In the genomic region with DNA sequence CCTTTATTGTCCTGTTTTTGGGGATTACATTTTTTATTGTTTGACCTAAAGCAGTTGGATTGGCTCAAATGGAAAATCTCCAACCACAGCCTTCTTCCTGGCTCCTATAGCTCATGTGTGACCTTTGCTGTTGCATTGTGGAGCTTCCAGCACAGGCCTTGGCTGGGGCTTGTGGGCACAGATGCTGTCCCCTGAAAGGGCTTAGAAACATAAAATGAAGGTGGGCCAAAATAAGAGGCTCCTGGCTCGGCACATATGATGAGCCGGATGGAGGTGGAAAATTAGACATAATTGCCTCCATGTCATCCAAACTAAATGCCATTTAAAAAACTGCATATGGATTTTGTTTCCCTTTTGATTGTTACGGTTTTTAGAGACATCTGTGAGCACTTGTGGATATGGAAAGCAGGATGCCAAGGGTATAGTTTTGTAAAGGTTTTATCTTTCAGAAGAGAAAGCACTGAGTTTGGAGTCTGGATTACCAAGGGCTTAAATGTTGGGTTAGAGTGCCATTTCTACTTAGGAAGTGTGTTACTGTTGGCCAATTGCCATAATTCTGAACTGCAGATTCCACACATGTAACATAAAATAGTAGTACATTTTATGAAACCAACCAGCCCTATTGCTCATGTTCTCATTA, we compare ENCODE assay signal across 20 cellular contexts.
"Had no signal": no experiment of that assay in that cellular context is flagged by ENCODE, and none has a peak within 500 bp of the region (broad histone marks: within the 10 kb centered on the region; RNA-seq: fewer than 3 reads in every experiment).

No MANE protein-coding gene starts in this region.

- H3K27me3 ChIP-seq: ascending aorta, esophagus muscularis mucosa, neutrophil, right lobe of liver, tibial nerve had no signal

- H3K27ac ChIP-seq: ascending aorta, esophagus muscularis mucosa, neutrophil, right lobe of liver, tibial nerve had no signal

- H3K9me3 ChIP-seq: ascending aorta, esophagus muscularis mucosa, neutrophil, right lobe of liver, tibial nerve had no signal

- H3K4me3 ChIP-seq: ascending aorta, esophagus muscularis mucosa, right lobe of liver, tibial nerve had no signal

- H3K4me1 ChIP-seq: ascending aorta, right lobe of liver, tibial nerve had no signal

- H3K36me3 ChIP-seq: ascending aorta, esophagus muscularis mucosa, neutrophil, right lobe of liver, tibial nerve had no signal

- DNase-seq: activated CD4-positive, alpha-beta memory T cell treated with anti-CD3 and anti-CD28 coated beads for 36 hours; activated CD4-positive, alpha-beta T cell treated with anti-CD3 and anti-CD28 coated beads, Interleukin-2, amount 10 ng/mL, durations not matched to agents 24 days and 14 days; activated CD4-positive, CD25-positive, alpha-beta regulatory T cell treated with anti-CD3 and anti-CD28 coated beads, Interleukin-2, amount 50 U/mL, for 72 hours; activated CD8-positive, alpha-beta memory T cell treated with anti-CD3 and anti-CD28 coated beads, Interleukin-2, amount 50 U/mL, for 48 hours; activated gamma-delta T cell; activated naive CD4-positive, alpha-beta T cell treated with anti-CD3 and anti-CD28 coated beads, Interleukin-2, amount 10 ng/mL, durations not matched to agents 7 days and 5 days; activated naive CD8-positive, alpha-beta T cell treated with anti-CD3 and anti-CD28 coated beads, Interleukin-2, amount 10 ng/mL, durations not matched to agents 7 days and 5 days; activated T-cell treated with anti-CD3 and anti-CD28 coated beads, Interleukin-2, amount 50 U/mL, for 24 hours; endodermal cell; islet precursor cell; mammary epithelial cell; naive B cell; nephron progenitor cell; right lobe of liver; stimulated activated CD4-positive, alpha-beta T cell treated with anti-CD3 and anti-CD28 coated beads, Interleukin-2, amount 100 ng/mL, for 48 hours; stimulated activated naive CD4-positive, alpha-beta T cell treated with Interleukin-2 at 50 U/mL for 16 hours had no signal
